1 cellular context compared by ENCODE assay signal in the genomic region with DNA sequence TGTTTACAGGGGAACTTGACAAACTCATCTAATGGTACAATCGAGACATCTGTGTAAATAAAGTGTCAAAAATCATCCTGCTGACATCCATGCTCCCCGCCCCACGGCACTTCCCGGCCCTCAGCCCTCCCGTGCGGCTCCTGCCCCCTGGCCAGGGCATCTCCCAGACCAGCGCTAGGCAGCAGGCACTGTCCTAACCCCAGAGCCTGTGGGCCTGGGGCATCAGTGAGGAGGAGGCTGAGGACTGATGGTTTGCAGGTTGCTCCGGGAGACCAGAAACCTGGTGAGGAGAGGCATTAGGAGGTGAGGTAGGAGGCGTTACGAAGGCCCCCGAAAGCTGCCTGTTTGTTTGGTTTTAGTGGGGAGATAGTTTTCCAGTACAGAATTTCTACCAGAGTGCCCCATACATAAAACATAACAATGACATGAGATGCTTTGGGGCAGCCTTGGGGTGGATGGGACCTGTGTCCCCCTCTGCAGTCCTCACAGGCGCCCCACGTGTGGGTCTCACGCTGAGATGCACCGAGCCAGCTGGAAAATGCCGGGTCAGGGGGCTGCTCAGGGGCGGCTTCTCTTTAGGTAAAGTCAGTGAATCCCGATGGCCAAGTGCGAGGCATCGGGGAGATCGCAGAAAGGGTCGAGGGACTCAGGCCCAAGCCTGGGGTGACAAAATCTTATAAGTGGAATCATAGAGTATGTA.
TF ChIP-seq lines count a peak whose summit lies in the region.

No MANE protein-coding gene starts in this region.

TF ChIP-seq in HepG2, 621 proteins besides CTCF, POLR2A, EP300 and RAD21:
- TF ChIP-seq SIX4 (CRISPR knock-in tag; IDR thresholded peaks at IDR 0.05) (no peak), MYC (CRISPR knock-in tag; IDR thresholded peaks at IDR 0.05; ENCODE audit: borderline replicate concordance) (no peak), HIVEP1 (CRISPR knock-in tag; IDR thresholded peaks at IDR 0.05) (no peak), ZMAT3 (CRISPR knock-in tag; conservative IDR thresholded peaks at IDR 0.05) (no peak), ZFP82 (CRISPR knock-in tag; IDR thresholded peaks at IDR 0.05; ENCODE audit: borderline replicate concordance) (no peak), MAFG (CRISPR knock-in tag; IDR thresholded peaks at IDR 0.05) (no peak), ZNF816 (CRISPR knock-in tag; IDR thresholded peaks at IDR 0.05; ENCODE audit: borderline replicate concordance) (no peak), ZNF589 (CRISPR knock-in tag; conservative IDR thresholded peaks at IDR 0.05) (no peak), ZMYM4 (CRISPR knock-in tag; IDR thresholded peaks at IDR 0.05) (no peak), TGIF2 (CRISPR knock-in tag; IDR thresholded peaks at IDR 0.05) (no peak), HMGA1 (CRISPR knock-in tag; conservative IDR thresholded peaks at IDR 0.05) (no peak), NAIF1 (CRISPR knock-in tag; IDR thresholded peaks at IDR 0.05; ENCODE audit: borderline replicate concordance) (no peak)
- TF ChIP-seq, protein P1, sequence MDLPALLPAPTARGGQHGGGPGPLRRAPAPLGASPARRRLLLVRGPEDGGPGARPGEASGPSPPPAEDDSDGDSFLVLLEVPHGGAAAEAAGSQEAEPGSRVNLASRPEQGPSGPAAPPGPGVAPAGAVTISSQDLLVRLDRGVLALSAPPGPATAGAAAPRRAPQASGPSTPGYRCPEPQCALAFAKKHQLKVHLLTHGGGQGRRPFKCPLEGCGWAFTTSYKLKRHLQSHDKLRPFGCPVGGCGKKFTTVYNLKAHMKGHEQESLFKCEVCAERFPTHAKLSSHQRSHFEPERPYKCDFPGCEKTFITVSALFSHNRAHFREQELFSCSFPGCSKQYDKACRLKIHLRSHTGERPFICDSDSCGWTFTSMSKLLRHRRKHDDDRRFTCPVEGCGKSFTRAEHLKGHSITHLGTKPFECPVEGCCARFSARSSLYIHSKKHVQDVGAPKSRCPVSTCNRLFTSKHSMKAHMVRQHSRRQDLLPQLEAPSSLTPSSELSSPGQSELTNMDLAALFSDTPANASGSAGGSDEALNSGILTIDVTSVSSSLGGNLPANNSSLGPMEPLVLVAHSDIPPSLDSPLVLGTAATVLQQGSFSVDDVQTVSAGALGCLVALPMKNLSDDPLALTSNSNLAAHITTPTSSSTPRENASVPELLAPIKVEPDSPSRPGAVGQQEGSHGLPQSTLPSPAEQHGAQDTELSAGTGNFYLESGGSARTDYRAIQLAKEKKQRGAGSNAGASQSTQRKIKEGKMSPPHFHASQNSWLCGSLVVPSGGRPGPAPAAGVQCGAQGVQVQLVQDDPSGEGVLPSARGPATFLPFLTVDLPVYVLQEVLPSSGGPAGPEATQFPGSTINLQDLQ (CRISPR knock-in tag; IDR thresholded peaks at IDR 0.05): no peak
- TF ChIP-seq, protein P2, sequence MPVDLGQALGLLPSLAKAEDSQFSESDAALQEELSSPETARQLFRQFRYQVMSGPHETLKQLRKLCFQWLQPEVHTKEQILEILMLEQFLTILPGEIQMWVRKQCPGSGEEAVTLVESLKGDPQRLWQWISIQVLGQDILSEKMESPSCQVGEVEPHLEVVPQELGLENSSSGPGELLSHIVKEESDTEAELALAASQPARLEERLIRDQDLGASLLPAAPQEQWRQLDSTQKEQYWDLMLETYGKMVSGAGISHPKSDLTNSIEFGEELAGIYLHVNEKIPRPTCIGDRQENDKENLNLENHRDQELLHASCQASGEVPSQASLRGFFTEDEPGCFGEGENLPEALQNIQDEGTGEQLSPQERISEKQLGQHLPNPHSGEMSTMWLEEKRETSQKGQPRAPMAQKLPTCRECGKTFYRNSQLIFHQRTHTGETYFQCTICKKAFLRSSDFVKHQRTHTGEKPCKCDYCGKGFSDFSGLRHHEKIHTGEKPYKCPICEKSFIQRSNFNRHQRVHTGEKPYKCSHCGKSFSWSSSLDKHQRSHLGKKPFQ (CRISPR knock-in tag; IDR thresholded peaks at IDR 0.05; ENCODE audit: insufficient replicate concordance): no peak
- TF ChIP-seq, protein P3, sequence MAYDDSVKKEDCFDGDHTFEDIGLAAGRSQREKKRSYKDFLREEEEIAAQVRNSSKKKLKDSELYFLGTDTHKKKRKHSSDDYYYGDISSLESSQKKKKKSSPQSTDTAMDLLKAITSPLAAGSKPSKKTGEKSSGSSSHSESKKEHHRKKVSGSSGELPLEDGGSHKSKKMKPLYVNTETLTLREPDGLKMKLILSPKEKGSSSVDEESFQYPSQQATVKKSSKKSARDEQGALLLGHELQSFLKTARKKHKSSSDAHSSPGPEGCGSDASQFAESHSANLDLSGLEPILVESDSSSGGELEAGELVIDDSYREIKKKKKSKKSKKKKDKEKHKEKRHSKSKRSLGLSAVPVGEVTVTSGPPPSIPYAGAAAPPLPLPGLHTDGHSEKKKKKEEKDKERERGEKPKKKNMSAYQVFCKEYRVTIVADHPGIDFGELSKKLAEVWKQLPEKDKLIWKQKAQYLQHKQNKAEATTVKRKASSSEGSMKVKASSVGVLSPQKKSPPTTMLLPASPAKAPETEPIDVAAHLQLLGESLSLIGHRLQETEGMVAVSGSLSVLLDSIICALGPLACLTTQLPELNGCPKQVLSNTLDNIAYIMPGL (CRISPR knock-in tag; IDR thresholded peaks at IDR 0.05; ENCODE audit: borderline replicate concordance in 1 of 2, low read depth in 1 of 2): no peak
- TF ChIP-seq, protein P4, sequence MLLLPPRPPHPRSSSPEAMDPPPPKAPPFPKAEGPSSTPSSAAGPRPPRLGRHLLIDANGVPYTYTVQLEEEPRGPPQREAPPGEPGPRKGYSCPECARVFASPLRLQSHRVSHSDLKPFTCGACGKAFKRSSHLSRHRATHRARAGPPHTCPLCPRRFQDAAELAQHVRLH (CRISPR knock-in tag; IDR thresholded peaks at IDR 0.05; ENCODE audit: borderline replicate concordance, low read depth): no peak
- TF ChIP-seq, protein P5, sequence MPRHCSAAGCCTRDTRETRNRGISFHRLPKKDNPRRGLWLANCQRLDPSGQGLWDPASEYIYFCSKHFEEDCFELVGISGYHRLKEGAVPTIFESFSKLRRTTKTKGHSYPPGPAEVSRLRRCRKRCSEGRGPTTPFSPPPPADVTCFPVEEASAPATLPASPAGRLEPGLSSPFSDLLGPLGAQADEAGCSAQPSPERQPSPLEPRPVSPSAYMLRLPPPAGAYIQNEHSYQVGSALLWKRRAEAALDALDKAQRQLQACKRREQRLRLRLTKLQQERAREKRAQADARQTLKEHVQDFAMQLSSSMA (CRISPR knock-in tag; IDR thresholded peaks at IDR 0.05): no peak
- TF ChIP-seq, protein P6, sequence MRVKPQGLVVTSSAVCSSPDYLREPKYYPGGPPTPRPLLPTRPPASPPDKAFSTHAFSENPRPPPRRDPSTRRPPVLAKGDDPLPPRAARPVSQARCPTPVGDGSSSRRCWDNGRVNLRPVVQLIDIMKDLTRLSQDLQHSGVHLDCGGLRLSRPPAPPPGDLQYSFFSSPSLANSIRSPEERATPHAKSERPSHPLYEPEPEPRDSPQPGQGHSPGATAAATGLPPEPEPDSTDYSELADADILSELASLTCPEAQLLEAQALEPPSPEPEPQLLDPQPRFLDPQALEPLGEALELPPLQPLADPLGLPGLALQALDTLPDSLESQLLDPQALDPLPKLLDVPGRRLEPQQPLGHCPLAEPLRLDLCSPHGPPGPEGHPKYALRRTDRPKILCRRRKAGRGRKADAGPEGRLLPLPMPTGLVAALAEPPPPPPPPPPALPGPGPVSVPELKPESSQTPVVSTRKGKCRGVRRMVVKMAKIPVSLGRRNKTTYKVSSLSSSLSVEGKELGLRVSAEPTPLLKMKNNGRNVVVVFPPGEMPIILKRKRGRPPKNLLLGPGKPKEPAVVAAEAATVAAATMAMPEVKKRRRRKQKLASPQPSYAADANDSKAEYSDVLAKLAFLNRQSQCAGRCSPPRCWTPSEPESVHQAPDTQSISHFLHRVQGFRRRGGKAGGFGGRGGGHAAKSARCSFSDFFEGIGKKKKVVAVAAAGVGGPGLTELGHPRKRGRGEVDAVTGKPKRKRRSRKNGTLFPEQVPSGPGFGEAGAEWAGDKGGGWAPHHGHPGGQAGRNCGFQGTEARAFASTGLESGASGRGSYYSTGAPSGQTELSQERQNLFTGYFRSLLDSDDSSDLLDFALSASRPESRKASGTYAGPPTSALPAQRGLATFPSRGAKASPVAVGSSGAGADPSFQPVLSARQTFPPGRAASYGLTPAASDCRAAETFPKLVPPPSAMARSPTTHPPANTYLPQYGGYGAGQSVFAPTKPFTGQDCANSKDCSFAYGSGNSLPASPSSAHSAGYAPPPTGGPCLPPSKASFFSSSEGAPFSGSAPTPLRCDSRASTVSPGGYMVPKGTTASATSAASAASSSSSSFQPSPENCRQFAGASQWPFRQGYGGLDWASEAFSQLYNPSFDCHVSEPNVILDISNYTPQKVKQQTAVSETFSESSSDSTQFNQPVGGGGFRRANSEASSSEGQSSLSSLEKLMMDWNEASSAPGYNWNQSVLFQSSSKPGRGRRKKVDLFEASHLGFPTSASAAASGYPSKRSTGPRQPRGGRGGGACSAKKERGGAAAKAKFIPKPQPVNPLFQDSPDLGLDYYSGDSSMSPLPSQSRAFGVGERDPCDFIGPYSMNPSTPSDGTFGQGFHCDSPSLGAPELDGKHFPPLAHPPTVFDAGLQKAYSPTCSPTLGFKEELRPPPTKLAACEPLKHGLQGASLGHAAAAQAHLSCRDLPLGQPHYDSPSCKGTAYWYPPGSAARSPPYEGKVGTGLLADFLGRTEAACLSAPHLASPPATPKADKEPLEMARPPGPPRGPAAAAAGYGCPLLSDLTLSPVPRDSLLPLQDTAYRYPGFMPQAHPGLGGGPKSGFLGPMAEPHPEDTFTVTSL (CRISPR knock-in tag; IDR thresholded peaks at IDR 0.05; ENCODE audit: borderline replicate concordance): no peak
- TF ChIP-seq, protein P7, sequence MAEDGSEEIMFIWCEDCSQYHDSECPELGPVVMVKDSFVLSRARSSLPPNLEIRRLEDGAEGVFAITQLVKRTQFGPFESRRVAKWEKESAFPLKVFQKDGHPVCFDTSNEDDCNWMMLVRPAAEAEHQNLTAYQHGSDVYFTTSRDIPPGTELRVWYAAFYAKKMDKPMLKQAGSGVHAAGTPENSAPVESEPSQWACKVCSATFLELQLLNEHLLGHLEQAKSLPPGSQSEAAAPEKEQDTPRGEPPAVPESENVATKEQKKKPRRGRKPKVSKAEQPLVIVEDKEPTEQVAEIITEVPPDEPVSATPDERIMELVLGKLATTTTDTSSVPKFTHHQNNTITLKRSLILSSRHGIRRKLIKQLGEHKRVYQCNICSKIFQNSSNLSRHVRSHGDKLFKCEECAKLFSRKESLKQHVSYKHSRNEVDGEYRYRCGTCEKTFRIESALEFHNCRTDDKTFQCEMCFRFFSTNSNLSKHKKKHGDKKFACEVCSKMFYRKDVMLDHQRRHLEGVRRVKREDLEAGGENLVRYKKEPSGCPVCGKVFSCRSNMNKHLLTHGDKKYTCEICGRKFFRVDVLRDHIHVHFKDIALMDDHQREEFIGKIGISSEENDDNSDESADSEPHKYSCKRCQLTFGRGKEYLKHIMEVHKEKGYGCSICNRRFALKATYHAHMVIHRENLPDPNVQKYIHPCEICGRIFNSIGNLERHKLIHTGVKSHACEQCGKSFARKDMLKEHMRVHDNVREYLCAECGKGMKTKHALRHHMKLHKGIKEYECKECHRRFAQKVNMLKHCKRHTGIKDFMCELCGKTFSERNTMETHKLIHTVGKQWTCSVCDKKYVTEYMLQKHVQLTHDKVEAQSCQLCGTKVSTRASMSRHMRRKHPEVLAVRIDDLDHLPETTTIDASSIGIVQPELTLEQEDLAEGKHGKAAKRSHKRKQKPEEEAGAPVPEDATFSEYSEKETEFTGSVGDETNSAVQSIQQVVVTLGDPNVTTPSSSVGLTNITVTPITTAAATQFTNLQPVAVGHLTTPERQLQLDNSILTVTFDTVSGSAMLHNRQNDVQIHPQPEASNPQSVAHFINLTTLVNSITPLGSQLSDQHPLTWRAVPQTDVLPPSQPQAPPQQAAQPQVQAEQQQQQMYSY (CRISPR knock-in tag; IDR thresholded peaks at IDR 0.05): no peak
